In the genomic region with DNA sequence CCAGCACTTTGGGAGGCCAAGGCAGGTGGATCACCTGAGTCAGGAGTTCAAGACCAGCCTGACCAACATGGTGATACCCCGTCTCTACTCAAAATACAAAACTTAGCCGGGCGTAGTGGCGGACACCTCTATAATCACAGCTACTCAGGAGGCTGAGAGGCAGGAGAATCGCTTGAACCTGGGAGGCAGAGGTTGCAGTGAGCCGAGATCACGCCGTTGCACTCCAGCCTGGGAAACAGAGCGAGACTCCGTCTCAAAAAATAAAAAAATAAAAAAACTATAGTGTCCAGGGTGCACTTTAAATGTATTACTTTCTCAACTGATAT, we compare ENCODE assay signal across 1 cellular context.
TF ChIP-seq lines count a peak whose summit lies in the region.

No MANE protein-coding gene starts in this region.

TF ChIP-seq in HEK293, 187 proteins besides CTCF, POLR2A, EP300 and RAD21:
- peak; percentile 71 for TF ChIP-seq ZNF335 (tag by site-specific recombination; conservative IDR thresholded peaks at IDR 0.05)
